8 cellular contexts compared by ENCODE assay signal in genomic region chr16:2028146-2028545, GRCh38. TPM values are rescaled to one million over a fixed set of nuclear protein-coding genes. Genes with fewer than 3 reads are reported as not detected.
DNase-seq lines count a peak whose midpoint lies in the region; ATAC-seq and TF ChIP-seq lines count a peak whose summit lies in the region.

No MANE protein-coding gene starts in this region.

- H3K4me3 Mint-ChIP-seq in natural killer cell, result peak overlapping the region; percentile 78
- H3K4me3 Mint-ChIP-seq in natural killer cell treated with Interleukin-12 subunit alpha and Interleukin-12 subunit beta and Interleukin-15 and Interleukin-18, amount 100 ng/mL, for 72 hours, result no peak overlapping the region
- H3K4me3 Mint-ChIP-seq in naive thymus-derived CD4-positive, alpha-beta T cell, result peak overlapping the region in 9 of 10 donors; percentile 71 to 84 (median 78)

- H3K27me3 ChIP-seq in duodenal mucosa (ENCODE audit: control insufficient read depth in 1 of 2, insufficient read depth in 2 of 2, low read length in 2 of 2), result no peaks in the 10 kb centered on the region
- H3K27me3 ChIP-seq in naive thymus-derived CD4-positive, alpha-beta T cell (ENCODE audit: control insufficient read depth in 2 of 2, insufficient read depth in 2 of 2, low read length in 2 of 2), result no peaks in the 10 kb centered on the region

- peaks cover 4 to 13% of the 10 kb centered on the region in 2 donors for H3K4me1 Mint-ChIP-seq in natural killer cell
- H3K4me1 Mint-ChIP-seq in natural killer cell treated with Interleukin-12 subunit alpha and Interleukin-12 subunit beta and Interleukin-15 and Interleukin-18, amount 100 ng/mL, for 72 hours (ENCODE audit: low read depth in 2 of 2), result peaks cover 4 to 10% of the 10 kb centered on the region in 2 donors
- H3K4me1 Mint-ChIP-seq in naive thymus-derived CD4-positive, alpha-beta T cell, result peaks cover 10 to 25% (median 19%) of the 10 kb centered on the region in 7 donors

- no peaks in the 10 kb centered on the region for H3K36me3 ChIP-seq in duodenal mucosa (ENCODE audit: control insufficient read depth in 1 of 2, insufficient read depth in 2 of 2, low read length in 2 of 2)
- H3K36me3 ChIP-seq in naive thymus-derived CD4-positive, alpha-beta T cell (ENCODE audit: control insufficient read depth in 2 of 3, insufficient read depth in 3 of 3, low read length in 3 of 3), result no peaks in the 10 kb centered on the region

- no peaks in the 10 kb centered on the region for H3K9me3 Mint-ChIP-seq in natural killer cell
- H3K9me3 Mint-ChIP-seq in natural killer cell treated with Interleukin-12 subunit alpha and Interleukin-12 subunit beta and Interleukin-15 and Interleukin-18, amount 100 ng/mL, for 72 hours, result no peaks in the 10 kb centered on the region
- H3K9me3 Mint-ChIP-seq in naive thymus-derived CD4-positive, alpha-beta T cell, result peaks cover 0 to 2% (median 0%) of the 10 kb centered on the region in 11 donors

- H3K4me3 ChIP-seq in duodenal mucosa (ENCODE audit: low read depth in 1 of 2, low read length in 2 of 2), result peak overlapping the region; percentile 42 to 80
- no peak overlapping the region for H3K4me3 ChIP-seq in naive thymus-derived CD4-positive, alpha-beta T cell (ENCODE audit: low read length)

- ATAC-seq in natural killer cell (no peak), omental fat pad (ENCODE audit: low FRiP score) (no peak)
- ATAC-seq in natural killer cell treated with Interleukin-12 subunit alpha and Interleukin-12 subunit beta and Interleukin-15 and Interleukin-18, amount 100 ng/mL, for 72 hours, result no peak
- ATAC-seq in naive thymus-derived CD4-positive, alpha-beta T cell, result no peak

- CTCF ChIA-PET in naive thymus-derived CD4-positive, alpha-beta T cell (lab: Charles Lee), result interaction anchor here (1.1 kb wide), 1 partner anchor 18 kb away, joined by 3 read pairs; no protein-coding TSS in a partner anchor

- no peak overlapping the region for H3K27ac Mint-ChIP-seq in natural killer cell
- no peak overlapping the region for H3K27ac Mint-ChIP-seq in natural killer cell treated with Interleukin-12 subunit alpha and Interleukin-12 subunit beta and Interleukin-15 and Interleukin-18, amount 100 ng/mL, for 72 hours
- no peak overlapping the region for H3K27ac Mint-ChIP-seq in naive thymus-derived CD4-positive, alpha-beta T cell

- H3K9me3 ChIP-seq in duodenal mucosa (ENCODE audit: control insufficient read depth in 1 of 2, low read length in 2 of 2), result no peaks in the 10 kb centered on the region
- H3K9me3 ChIP-seq in naive thymus-derived CD4-positive, alpha-beta T cell (ENCODE audit: control insufficient read depth in 2 of 3, low read length in 3 of 3), result no peaks in the 10 kb centered on the region

- TF ChIP-seq CTCF in natural killer cell (IDR thresholded peaks at IDR 0.05) (no peak), omental fat pad (IDR thresholded peaks at IDR 0.05) (no peak)

- intact Hi-C loops in natural killer cell (cut with micrococcal nuclease), result loop anchor here (10.0 kb wide), 1 partner anchor 237 kb away; the partner anchor contains the start of gene RNPS1
- intact Hi-C loops in naive thymus-derived CD4-positive, alpha-beta T cell (cut with micrococcal nuclease), result no loop called here

- DNase-seq in natural killer cell, result no peak
- no peak for DNase-seq in natural killer cell treated with Interleukin-12 subunit alpha and Interleukin-12 subunit beta and Interleukin-15 and Interleukin-18, amount 100 ng/mL, for 72 hours (ENCODE audit: low spot score)
- no peak for DNase-seq in naive thymus-derived CD4-positive, alpha-beta T cell
- no peak for DNase-seq in A172 (ENCODE audit: low spot score)
- DNase-seq in omental fat pad (ENCODE audit: low spot score), result no peak
- no peak for DNase-seq in activated CD8-positive, alpha-beta memory T cell treated with anti-CD3 and anti-CD28 coated beads, Interleukin-2, amount 50 U/mL, for 48 hours
- DNase-seq in effector CD8-positive, alpha-beta T cell (lab: John Stamatoyannopoulos, UW), result no peak

- H3K9ac ChIP-seq in duodenal mucosa (ENCODE audit: low read depth in 1 of 2, low read length in 2 of 2), result peak overlapping the region; percentile 10 to 43

- no peaks in the 10 kb centered on the region for H3K36me3 Mint-ChIP-seq in natural killer cell
- no peaks in the 10 kb centered on the region for H3K36me3 Mint-ChIP-seq in natural killer cell treated with Interleukin-12 subunit alpha and Interleukin-12 subunit beta and Interleukin-15 and Interleukin-18, amount 100 ng/mL, for 72 hours
- H3K36me3 Mint-ChIP-seq in naive thymus-derived CD4-positive, alpha-beta T cell, result no peaks in the 10 kb centered on the region

- H3K27me3 Mint-ChIP-seq in natural killer cell (ENCODE audit: low read depth in 2 of 2), result no peaks in the 10 kb centered on the region
- H3K27me3 Mint-ChIP-seq in natural killer cell treated with Interleukin-12 subunit alpha and Interleukin-12 subunit beta and Interleukin-15 and Interleukin-18, amount 100 ng/mL, for 72 hours, result no peaks in the 10 kb centered on the region
- peaks cover 0 to 26% (median 0%) of the 10 kb centered on the region in 5 donors for H3K27me3 Mint-ChIP-seq in naive thymus-derived CD4-positive, alpha-beta T cell

- POLR2A ChIA-PET in naive thymus-derived CD4-positive, alpha-beta T cell (lab: Charles Lee), result interaction anchor here (1.3 to 2.3 kb wide), 3 partner anchors 19 to 127 kb away, joined by 3 to 8 read pairs (median 4); partner anchors contain the start of genes NTHL1 and TSC2

- H3K4me1 ChIP-seq in duodenal mucosa (ENCODE audit: control insufficient read depth in 1 of 2, insufficient read depth in 2 of 2, low read length in 2 of 2), result peaks cover 4 to 27% of the 10 kb centered on the region in 2 donors
- H3K4me1 ChIP-seq in naive thymus-derived CD4-positive, alpha-beta T cell (ENCODE audit: control insufficient read depth in 2 of 2, insufficient read depth in 2 of 2, low read length in 2 of 2), result peaks cover 9 to 17% of the 10 kb centered on the region in 2 donors

- H3K27ac ChIP-seq in duodenal mucosa (ENCODE audit: low read depth, low read length), result no peak overlapping the region
- H3K27ac ChIP-seq in naive thymus-derived CD4-positive, alpha-beta T cell (ENCODE audit: low read depth, low read length), result no peak overlapping the region

RNA-seq across cellular contexts. Expression of gene NHERF2, which starts 1.4 kb away (rescaled TPM):
- total RNA-seq in natural killer cell (1 to 10 TPM; 4.3 to 7.1 (median 5.6) TPM), omental fat pad (100 to 1,000 TPM in 2 of 4 donors, 10 to 100 TPM in 2; 52.8 to 166 (median 84.9) TPM)
- total RNA-seq in natural killer cell treated with Interleukin-12 subunit alpha and Interleukin-12 subunit beta and Interleukin-15 and Interleukin-18, amount 100 ng/mL, for 72 hours, result 1 to 10 TPM; 3.8 to 4.5 TPM
- total RNA-seq in naive thymus-derived CD4-positive, alpha-beta T cell, result 1 to 10 TPM; 2.5 to 3.8 (median 3.6) TPM
- under 1 TPM; 0.33 to 0.56 TPM for polyA plus RNA-seq in naive thymus-derived CD4-positive, alpha-beta T cell
- 124 and 154 TPM in 2 replicates for total RNA-seq in A172 (2014; rRNA removed; shearing (Covaris generic))

RNA-seq across cellular contexts. Expression of gene NPW, which starts 8.6 kb away (rescaled TPM):
- total RNA-seq in natural killer cell (under 1 TPM in 1 of 3 donors, not detected in 2; 0.80 TPM), omental fat pad (under 1 TPM in 1 of 4 donors, not detected in 3; 0.48 TPM)
- total RNA-seq in natural killer cell treated with Interleukin-12 subunit alpha and Interleukin-12 subunit beta and Interleukin-15 and Interleukin-18, amount 100 ng/mL, for 72 hours, result 1 to 10 TPM; 1.5 to 3.5 TPM
- total RNA-seq in naive thymus-derived CD4-positive, alpha-beta T cell, result 1 to 10 TPM in 1 of 5 experiments, under 1 TPM in 1, not detected in 3; 0.53 to 1.7 TPM
- polyA plus RNA-seq in naive thymus-derived CD4-positive, alpha-beta T cell, result not detected
- total RNA-seq in A172 (2014; rRNA removed; shearing (Covaris generic)), result 0.14 TPM in 1 of 2 replicates, not detected in the other

RNA-seq across cellular contexts. Expression of gene ZNF598, which starts 18.5 kb away (rescaled TPM):
- total RNA-seq in natural killer cell, result 10 to 100 TPM; 56.1 to 71.6 (median 58.2) TPM
- 100 to 1,000 TPM in 1 of 2 donors, 10 to 100 TPM in 1; 83.1 to 163 TPM for total RNA-seq in natural killer cell treated with Interleukin-12 subunit alpha and Interleukin-12 subunit beta and Interleukin-15 and Interleukin-18, amount 100 ng/mL, for 72 hours
- 10 to 100 TPM; 44.3 to 63.2 (median 49.8) TPM for total RNA-seq in naive thymus-derived CD4-positive, alpha-beta T cell
- 1 to 10 TPM; 1.9 to 9.4 TPM for polyA plus RNA-seq in naive thymus-derived CD4-positive, alpha-beta T cell
- 23.5 and 26.9 TPM in 2 replicates for total RNA-seq in A172 (2014; rRNA removed; shearing (Covaris generic))
- total RNA-seq in omental fat pad, result 10 to 100 TPM; 19.1 to 49.0 (median 24.3) TPM

RNA-seq across cellular contexts. Expression of gene NTHL1, which starts 19.5 kb away (rescaled TPM):
- total RNA-seq in natural killer cell, result 10 to 100 TPM in 1 of 3 donors, 1 to 10 TPM in 2; 8.7 to 12.9 (median 9.7) TPM
- total RNA-seq in natural killer cell treated with Interleukin-12 subunit alpha and Interleukin-12 subunit beta and Interleukin-15 and Interleukin-18, amount 100 ng/mL, for 72 hours, result 10 to 100 TPM; 12.6 to 40.9 TPM
- total RNA-seq in naive thymus-derived CD4-positive, alpha-beta T cell, result 10 to 100 TPM in 1 of 5 experiments, 1 to 10 TPM in 4; 4.4 to 27.0 (median 7.5) TPM
- polyA plus RNA-seq in naive thymus-derived CD4-positive, alpha-beta T cell, result 10 to 100 TPM; 16.3 to 17.5 TPM
- total RNA-seq in A172 (2014; rRNA removed; shearing (Covaris generic)), result 67.8 and 77.4 TPM in 2 replicates
- 10 to 100 TPM in 3 of 4 donors, 1 to 10 TPM in 1; 7.1 to 18.1 (median 10.9) TPM for total RNA-seq in omental fat pad

RNA-seq across cellular contexts. Expression of gene TSC2, which starts 19.6 kb away (rescaled TPM):
- total RNA-seq in natural killer cell, result 100 to 1,000 TPM; 135 to 197 (median 161) TPM
- 100 to 1,000 TPM; 106 to 155 TPM for total RNA-seq in natural killer cell treated with Interleukin-12 subunit alpha and Interleukin-12 subunit beta and Interleukin-15 and Interleukin-18, amount 100 ng/mL, for 72 hours
- 100 to 1,000 TPM; 126 to 155 (median 147) TPM for total RNA-seq in naive thymus-derived CD4-positive, alpha-beta T cell
- polyA plus RNA-seq in naive thymus-derived CD4-positive, alpha-beta T cell, result 10 to 100 TPM; 27.5 to 53.6 TPM
- total RNA-seq in A172 (2014; rRNA removed; shearing (Covaris generic)), result 46.3 and 47.7 TPM in 2 replicates
- total RNA-seq in omental fat pad, result 10 to 100 TPM; 30.0 to 59.4 (median 35.9) TPM

Comparison
In these comparisons a context has a peak if more than half of its experiments do, and no peak if none do; other contexts are left out.
1. RNA of gene NHERF2, which starts 1.4 kb away (total RNA-seq): 124 to 154 TPM in A172 and 52.8 to 166 TPM in omental fat pad; 4.3 to 7.1 TPM in natural killer cell, 3.8 to 4.5 TPM in natural killer cell treated with Interleukin-12 subunit alpha and Interleukin-12 subunit beta and Interleukin-15 and Interleukin-18, amount 100 ng/mL, for 72 hours and 2.5 to 3.8 TPM in naive thymus-derived CD4-positive, alpha-beta T cell; every median in the first group is over 4 times any median in the second.